ENCODE assay signal across 9 cellular contexts in genomic region chr3:128727059-128727458, GRCh38. TPM values are rescaled to one million over a fixed set of nuclear protein-coding genes. Genes with fewer than 3 reads are reported as not detected.
A peak's percentile ranks its signal among the peaks of the same experiment; 100 is the strongest.
DNase-seq lines count a peak whose midpoint lies in the region; ATAC-seq, FAIRE-seq and TF ChIP-seq lines count a peak whose summit lies in the region.
"Had no signal": no experiment of that assay in that cellular context is flagged by ENCODE, and none has a peak within 500 bp of the region (broad histone marks: within the 10 kb centered on the region; RNA-seq: fewer than 3 reads in every experiment).

No MANE protein-coding gene starts in this region.

- no peak for TF ChIP-seq POLR2A in K562 (conservative IDR thresholded peaks at IDR 0.05)

- POLR2A ChIA-PET in K562 (lab: Yijun Ruan, JAX) = interaction anchor here (1.4 to 1.5 kb wide), 2 partner anchors 11 to 12 kb away, joined by 4 read pairs; no protein-coding TSS in a partner anchor

- peaks cover 25 to 44% of the 10 kb centered on the region in 2 experiments for H3K4me1 ChIP-seq in K562 (replicated peaks in 1 of 2; ENCODE audit: control insufficient read depth in 2 of 2, insufficient read depth in 2 of 2, low read length in 2 of 2)

- no peak for TF ChIP-seq CTCF in K562 (IDR thresholded peaks at IDR 0.05 in 2 of 3, conservative IDR thresholded peaks at IDR 0.05 in 1 of 3; ENCODE audit: insufficient read depth in 2 of 3, low read depth in 1 of 3, low read length in 3 of 3)
- TF ChIP-seq CTCF in type B pancreatic cell (conservative IDR thresholded peaks at IDR 0.05) = no peak

- peaks cover 59% of the 10 kb centered on the region for H3K4me1 Mint-ChIP-seq in activated naive CD4-positive, alpha-beta T cell treated with anti-CD3 and anti-CD28 coated beads, Interleukin-2, amount 50 U/mL, for 24 hours
- H3K4me1 Mint-ChIP-seq in memory B cell = peaks cover 43% of the 10 kb centered on the region
- peaks cover 46% of the 10 kb centered on the region for H3K4me1 Mint-ChIP-seq in type B pancreatic cell (ENCODE audit: unreplicated experiment)

- H3K36me3 Mint-ChIP-seq in activated naive CD4-positive, alpha-beta T cell treated with anti-CD3 and anti-CD28 coated beads, Interleukin-2, amount 50 U/mL, for 24 hours = peaks cover 12% of the 10 kb centered on the region
- H3K36me3 Mint-ChIP-seq in memory B cell = peaks cover 1% of the 10 kb centered on the region
- peaks cover 22% of the 10 kb centered on the region for H3K36me3 Mint-ChIP-seq in type B pancreatic cell

- no peaks in the 10 kb centered on the region for H3K27me3 ChIP-seq in K562 (ENCODE audit: control insufficient read depth in 2 of 2, insufficient read depth in 2 of 2, low read length in 2 of 2)

- H3K79me2 ChIP-seq in K562 (ENCODE audit: control insufficient read depth, insufficient read depth, low read length) = peaks cover 66% of the 10 kb centered on the region

- H4K20me1 ChIP-seq in K562 (replicated peaks; ENCODE audit: control insufficient read depth, insufficient read depth, low read length) = peaks cover 44% of the 10 kb centered on the region

- TF ChIP-seq EP300 in K562 (IDR thresholded peaks at IDR 0.05; ENCODE audit: low read length) = no peak

- peaks cover 25% of the 10 kb centered on the region; the same call in 1 of the 3 replicates for H3K36me3 ChIP-seq in K562 (ENCODE audit: control insufficient read depth, insufficient read depth, low read length)

- H3K4me3 ChIP-seq in K562 = peak overlapping the region; percentile 99

- no peaks in the 10 kb centered on the region for H3K9me3 Mint-ChIP-seq in activated naive CD4-positive, alpha-beta T cell treated with anti-CD3 and anti-CD28 coated beads, Interleukin-2, amount 50 U/mL, for 24 hours
- H3K9me3 Mint-ChIP-seq in memory B cell (peaks cover 1% of the 10 kb centered on the region), type B pancreatic cell (no peaks in the 10 kb centered on the region)

- WGBS in K562 (ENCODE audit: insufficient coverage, low coverage, missing lambda C conversion rate) = 0% methylated on average over 4 of the region's 4 CpGs

- peak overlapping the region; percentile 96 for H3K4me2 ChIP-seq in K562 (ENCODE audit: insufficient read depth, low read length)

- H3K9me3 ChIP-seq in K562 (replicated peaks; ENCODE audit: control insufficient read depth, insufficient read depth, low read depth, low read length) = no peaks in the 10 kb centered on the region

- CTCF ChIA-PET in K562 (lab: Yijun Ruan, JAX; ENCODE audit: low intra/inter-chr PET ratio) = no interaction called here

- peak overlapping the region; percentile 6 to 91; a peak in 2 of 4 replicates for H3K9ac ChIP-seq in K562 (ENCODE audit: insufficient read depth in 1 of 2, low read depth in 2 of 2, low read length in 2 of 2)

- no peaks in the 10 kb centered on the region for H3K27me3 Mint-ChIP-seq in activated naive CD4-positive, alpha-beta T cell treated with anti-CD3 and anti-CD28 coated beads, Interleukin-2, amount 50 U/mL, for 24 hours
- no peaks in the 10 kb centered on the region for H3K27me3 Mint-ChIP-seq in memory B cell
- H3K27me3 Mint-ChIP-seq in type B pancreatic cell = no peaks in the 10 kb centered on the region

- H2AFZ ChIP-seq in K562 (ENCODE audit: low read depth, low read length) = no peak overlapping the region

- no peak for TF ChIP-seq RAD21 in K562 (CRISPR knock-in tag; conservative IDR thresholded peaks at IDR 0.05 in 1 of 2, IDR thresholded peaks at IDR 0.05 in 1 of 2)

- peak overlapping the region; percentile 92 for H3K27ac ChIP-seq in K562 (ENCODE audit: extremely low read depth, low read depth, low read length)

- peak overlapping the region; percentile 93 for H3K27ac Mint-ChIP-seq in activated naive CD4-positive, alpha-beta T cell treated with anti-CD3 and anti-CD28 coated beads, Interleukin-2, amount 50 U/mL, for 24 hours
- peak overlapping the region; percentile 96 for H3K27ac Mint-ChIP-seq in memory B cell
- H3K27ac Mint-ChIP-seq in type B pancreatic cell = peak overlapping the region; percentile 97

- H3K4me3 Mint-ChIP-seq in activated naive CD4-positive, alpha-beta T cell treated with anti-CD3 and anti-CD28 coated beads, Interleukin-2, amount 50 U/mL, for 24 hours = peak overlapping the region; percentile 98
- peak overlapping the region; percentile 96 for H3K4me3 Mint-ChIP-seq in memory B cell
- H3K4me3 Mint-ChIP-seq in type B pancreatic cell = peak overlapping the region; percentile 98

- ATAC-seq in K562 = no peak
- no peak for ATAC-seq in memory B cell (ENCODE audit: low read depth)
- no peak for ATAC-seq in GM21447 (IDR thresholded peaks at IDR 0.05; ENCODE audit: unreplicated experiment)
- no peak for ATAC-seq in GM19035 (IDR thresholded peaks at IDR 0.05; ENCODE audit: unreplicated experiment)
- ATAC-seq in HG02623 (IDR thresholded peaks at IDR 0.05; ENCODE audit: unreplicated experiment) = no peak

- H3K9me1 ChIP-seq in K562 (ENCODE audit: control insufficient read depth, insufficient read depth, low read length) = no peaks in the 10 kb centered on the region

- BruUV-seq in K562 (replicated peaks; lab: Mats Ljungman, UMichigan) = TSS peak; percentile 41

- FAIRE-seq in K562 (lab: Jason Lieb, UNC) = peak; percentile 26

- in situ Hi-C loops in K562 (cut with MboI) = no loop called here

- intact Hi-C loops in K562 (cut with micrococcal nuclease) = no loop called here

- no peak for DNase-seq in activated naive CD4-positive, alpha-beta T cell treated with anti-CD3 and anti-CD28 coated beads, Interleukin-2, amount 50 U/mL, for 16 hours
- no peak for DNase-seq in K562 (ENCODE audit: extremely low read depth in 1 of 4, low spot score in 3 of 4)
- no peak for DNase-seq in memory B cell (ENCODE audit: low spot score in 2 of 2)
- no peak for DNase-seq in type B pancreatic cell (ENCODE audit: extremely low spot score, unreplicated experiment)
- DNase-seq: MV-4-11 had no signal

TF ChIP-seq in K562, 482 proteins besides CTCF, POLR2A, EP300 and RAD21 (continues in another document):
- TF ChIP-seq STAT5A (IDR thresholded peaks at IDR 0.05; ENCODE audit: borderline replicate concordance, low read length) (no peak), CBX1 (IDR thresholded peaks at IDR 0.05; ENCODE audit: low read depth) (peak; percentile 39; the same call in 1 of the 2 replicates), ADNP (tag; IDR thresholded peaks at IDR 0.05) (peak; percentile 60), BCOR (IDR thresholded peaks at IDR 0.05) (peak; percentile 94), BRD9 (IDR thresholded peaks at IDR 0.05; ENCODE audit: low read depth, partially characterized antibody) (peak; percentile 27), RBM25 (IDR thresholded peaks at IDR 0.05; ENCODE audit: low read depth, low read length, severe bottlenecking) (peak; percentile 97), GATAD2A (IDR thresholded peaks at IDR 0.05) (no peak), THAP12 (CRISPR knock-in tag; IDR thresholded peaks at IDR 0.05) (no peak), RCOR1 (IDR thresholded peaks at IDR 0.05; ENCODE audit: borderline replicate concordance in 1 of 2, low read depth in 2 of 2, low read length in 2 of 2) (peak in 1 of 2 experiments; percentile 51; a peak in 2 of 4 replicates), PTBP1 (IDR thresholded peaks at IDR 0.05; ENCODE audit: low read depth, low read length) (0 out of 2 replicates have a peak, but pooled peaks have one; percentile 32)

RNA-seq across cellular contexts. Expression of gene RAB7A, which starts 1.1 kb away (rescaled TPM):
- total RNA-seq in K562 (2011; cell fraction: chromatin; rRNA removed; ENCODE audit: low replicate concordance) = 37.7 and 69.3 TPM in 2 replicates
- 15.8 and 20.3 TPM in 2 replicates for total RNA-seq in K562 (2011; cell fraction: nucleolus; rRNA removed)
- total RNA-seq in K562 (2011; cell fraction: nucleoplasm; rRNA removed) = 35.5 and 61.5 TPM in 2 replicates
- total RNA-seq in K562 (2014; rRNA removed) (35.7 and 46.8 TPM in 2 replicates), K562 (2014; rRNA removed; fragmentation: Illumina TruSeq; extraction: Trizol) (58.7 and 61.4 TPM in 2 replicates), K562 (2015; rRNA removed; fragmentation: Illumina TruSeq; extraction: Trizol) (72.8 and 74.4 TPM in 2 replicates), K562 (2021) (131 and 140 TPM in 2 replicates), type B pancreatic cell (ENCODE audit: low replicate concordance) (157 and 216 TPM in 2 replicates)
- polyA plus RNA-seq in K562 (2011; rRNA removed) (151 and 204 TPM in 2 replicates), K562 (2014; fragmentation: Illumina TruSeq; extraction: Trizol) (169 and 200 TPM in 2 replicates), K562 (2014; fragmentation: Nextera tagmentation; extraction: Ambion mirVana) (10 to 100 TPM; 30.9 to 36.1 TPM), K562 (2014; rRNA removed) (131 and 138 TPM in 2 replicates)
- 130 and 165 TPM in 2 replicates for polyA plus RNA-seq in K562 (2011; cell fraction: cytosol; rRNA removed)
- 24.8 and 31.5 TPM in 2 replicates for polyA plus RNA-seq in K562 (2011; cell fraction: nucleus; rRNA removed)
- polyA plus RNA-seq in K562 (2012) = 140 and 180 TPM in 2 replicates
- polyA minus RNA-seq in K562 (2011; rRNA and poly(A)+ RNA removed) = 94.5 and 123 TPM in 2 replicates
- 78.5 and 84.5 TPM in 2 replicates for polyA minus RNA-seq in K562 (2011; cell fraction: cytosol; rRNA and poly(A)+ RNA removed)
- 9.7 and 13.7 TPM in 2 replicates for polyA minus RNA-seq in K562 (2011; cell fraction: nucleus; rRNA and poly(A)+ RNA removed)
